In genomic region chr20:2692036-2692885, GRCh38 we compare ENCODE assay signal across 8 cellular contexts. TPM values are rescaled to one million over a fixed set of nuclear protein-coding genes. Genes with fewer than 3 reads are reported as not detected.
DNase-seq lines count a peak whose midpoint lies in the region; ATAC-seq and TF ChIP-seq lines count a peak whose summit lies in the region.

Gene EBF4 (plus strand): TSS chr20:2692780. CDS start chr20:2693646, 866 bp downstream.

- H3K36me3 ChIP-seq in ACC112 (ENCODE audit: insufficient read depth, low read length) (no peaks in the 10 kb centered on the region), GM23248 (ENCODE audit: low read depth) (no peaks in the 10 kb centered on the region)

- no peak within 1 kb of the TSS for H3K9ac ChIP-seq in GM23248

- no peaks in the 10 kb centered on the region for H3K4me1 ChIP-seq in ACC112 (ENCODE audit: control insufficient read depth, insufficient read depth, low read length, unreplicated experiment)
- H3K4me1 ChIP-seq in GM23248 (ENCODE audit: insufficient read depth) = no peaks in the 10 kb centered on the region

- POLR2A ChIA-PET in T-cell (lab: Charles Lee) = interaction anchor here in 1 of 2 donors (0.6 kb wide), 3 partner anchors 44 to 590 kb away, joined by 3 to 7 read pairs (median 6); no protein-coding TSS in a partner anchor

- CTCF ChIA-PET in T-cell (lab: Charles Lee) = interaction anchor here in 1 of 2 donors (0.6 to 2.3 kb wide), 3 partner anchors 49 to 61 kb away, joined by 3 to 14 read pairs (median 7); no protein-coding TSS in a partner anchor

- no peak within 1 kb of the TSS for H2AFZ ChIP-seq in ACC112 (ENCODE audit: low read length, unreplicated experiment)
- no peak within 1 kb of the TSS for H2AFZ ChIP-seq in GM23248

- H3K4me3 ChIP-seq in ACC112 (ENCODE audit: low read depth, low read length) = peak within 1 kb of the TSS; percentile 56; the same call in 1 of the 2 replicates
- peak within 1 kb of the TSS; percentile 26; the same call in 1 of the 2 replicates for H3K4me3 ChIP-seq in GM23248

- H3K27ac Mint-ChIP-seq in T-cell = peak within 1 kb of the TSS; percentile 42 to 45
- no peak within 1 kb of the TSS for H3K27ac Mint-ChIP-seq in chondrocyte (ENCODE audit: unreplicated experiment)
- H3K27ac Mint-ChIP-seq in stimulated activated memory B cell treated with anti-CD40 and anti-IgM and Interleukin-4, amounts not matched to agents 10 μg/mL and 1 μg/mL and 100 μg/mL, for 72 hours = peak within 1 kb of the TSS; percentile 75

- no peaks in the 10 kb centered on the region for H3F3A ChIP-seq in GM23248 (ENCODE audit: insufficient read depth)

- H3K9me3 ChIP-seq in GM23248 (ENCODE audit: low read depth) = no peaks in the 10 kb centered on the region

- H3K27me3 Mint-ChIP-seq in T-cell = peaks cover 22 to 44% of the 10 kb centered on the region in 2 donors
- H3K27me3 Mint-ChIP-seq in chondrocyte (ENCODE audit: low read depth) = peaks cover 32% of the 10 kb centered on the region
- H3K27me3 Mint-ChIP-seq in stimulated activated memory B cell treated with anti-CD40 and anti-IgM and Interleukin-4, amounts not matched to agents 10 μg/mL and 1 μg/mL and 100 μg/mL, for 72 hours = peaks cover 84% of the 10 kb centered on the region

- WGBS in GM23248 (ENCODE audit: low coverage in 1 of 2, low lambda C conversion rate in 2 of 2, missing lambda C conversion rate in 2 of 2), 2 experiments = 8 to 20% methylated on average over 19 to 53 of the region's 106 CpGs

- H3K4me3 Mint-ChIP-seq in T-cell (peak within 1 kb of the TSS; percentile 82 to 97 (median 92)), chondrocyte (ENCODE audit: unreplicated experiment) (peak within 1 kb of the TSS; percentile 74)
- H3K4me3 Mint-ChIP-seq in stimulated activated memory B cell treated with anti-CD40 and anti-IgM and Interleukin-4, amounts not matched to agents 10 μg/mL and 1 μg/mL and 100 μg/mL, for 72 hours = peak within 1 kb of the TSS; percentile 82

- TF ChIP-seq CTCF in chondrocyte (IDR thresholded peaks at IDR 0.05) = no peak

- H3K27ac ChIP-seq in ACC112 (ENCODE audit: low read depth, low read length) = no peak within 1 kb of the TSS
- no peak within 1 kb of the TSS for H3K27ac ChIP-seq in GM23248

- in situ Hi-C loops in GM23248 (cut with MboI) = no loop called here

- H3K79me2 ChIP-seq in ACC112 (ENCODE audit: control insufficient read depth, insufficient read depth, low read length, unreplicated experiment) (no peaks in the 10 kb centered on the region), GM23248 (ENCODE audit: insufficient read depth) (no peaks in the 10 kb centered on the region)

- ATAC-seq in T-cell (replicated peaks in 1 of 4) (peak; percentile 18 to 37 (median 26)), left lobe of liver (peak; percentile 51)
- ATAC-seq in stimulated activated memory B cell treated with anti-CD40 and anti-IgM and Interleukin-4, amounts not matched to agents 10 μg/mL and 1 μg/mL and 100 μg/mL, for 72 hours = peak; percentile 51

- peak; percentile 13 for DNase-seq in GM23248
- peak in 11 of 34 experiments; percentile 9 to 34 (median 21) for DNase-seq in T-cell
- peak; percentile 55 for DNase-seq in chondrocyte (ENCODE audit: low spot score)
- no peak for DNase-seq in left lobe of liver (ENCODE audit: low spot score)
- DNase-seq in A172 (ENCODE audit: low spot score) = no peak
- DNase-seq in epidermal melanocyte (ENCODE audit: insufficient read length, low spot score) = no peak

- H3K4me1 Mint-ChIP-seq in T-cell (peaks cover 25 to 35% (median 32%) of the 10 kb centered on the region in 3 donors), chondrocyte (ENCODE audit: low read depth) (peaks cover 9% of the 10 kb centered on the region)
- H3K4me1 Mint-ChIP-seq in stimulated activated memory B cell treated with anti-CD40 and anti-IgM and Interleukin-4, amounts not matched to agents 10 μg/mL and 1 μg/mL and 100 μg/mL, for 72 hours = peaks cover 19% of the 10 kb centered on the region

- H3K9me2 ChIP-seq in GM23248 (ENCODE audit: insufficient read depth) = no peaks in the 10 kb centered on the region

- no peaks in the 10 kb centered on the region for H3K9me3 Mint-ChIP-seq in T-cell
- H3K9me3 Mint-ChIP-seq in chondrocyte (ENCODE audit: low read depth) = no peaks in the 10 kb centered on the region
- no peaks in the 10 kb centered on the region for H3K9me3 Mint-ChIP-seq in stimulated activated memory B cell treated with anti-CD40 and anti-IgM and Interleukin-4, amounts not matched to agents 10 μg/mL and 1 μg/mL and 100 μg/mL, for 72 hours

- H4K20me1 ChIP-seq in GM23248 (ENCODE audit: insufficient read depth) = no peaks in the 10 kb centered on the region

- H3K36me3 Mint-ChIP-seq in T-cell = no peaks in the 10 kb centered on the region
- H3K36me3 Mint-ChIP-seq in chondrocyte (ENCODE audit: low read depth) = no peaks in the 10 kb centered on the region
- no peaks in the 10 kb centered on the region for H3K36me3 Mint-ChIP-seq in stimulated activated memory B cell treated with anti-CD40 and anti-IgM and Interleukin-4, amounts not matched to agents 10 μg/mL and 1 μg/mL and 100 μg/mL, for 72 hours

- H3K27me3 ChIP-seq in ACC112 (ENCODE audit: insufficient read depth, low read length) (peaks cover 66% of the 10 kb centered on the region), GM23248 (replicated peaks; ENCODE audit: insufficient read depth) (peaks cover 36% of the 10 kb centered on the region)

- no peak within 1 kb of the TSS for H3K4me2 ChIP-seq in GM23248 (ENCODE audit: unreplicated experiment)

RNA-seq across cellular contexts. Expression of gene EBF4, which starts in this region (rescaled TPM):
- 0.76 TPM in 1 of 2 replicates, not detected in the other for total RNA-seq in GM23248 (2014; rRNA removed; shearing (Covaris generic))
- 0.36 TPM in 1 of 2 replicates, not detected in the other for polyA plus RNA-seq in GM23248 (2016; fragmentation: Nextera tagmentation; extraction: Ambion mirVana)
- total RNA-seq in T-cell (10 to 100 TPM in 1 of 5 donors, 1 to 10 TPM in 4; 4.2 to 10.5 (median 6.8) TPM), chondrocyte (8.0 to 15.2 TPM (median 11.4 TPM) in 3 replicates), left lobe of liver (8.9 TPM)
- 5.2 and 7.2 TPM in 2 replicates for total RNA-seq in A172 (2014; rRNA removed; shearing (Covaris generic))

Comparison
In these comparisons a context has a peak if more than half of its experiments do, and no peak if none do; other contexts are left out.
1. Peak in DNase-seq and H3K4me3 ChIP-seq in GM23248; RNA of the gene not detected or under 1 TPM.